9 cellular contexts compared by ENCODE assay signal in the genomic region with DNA sequence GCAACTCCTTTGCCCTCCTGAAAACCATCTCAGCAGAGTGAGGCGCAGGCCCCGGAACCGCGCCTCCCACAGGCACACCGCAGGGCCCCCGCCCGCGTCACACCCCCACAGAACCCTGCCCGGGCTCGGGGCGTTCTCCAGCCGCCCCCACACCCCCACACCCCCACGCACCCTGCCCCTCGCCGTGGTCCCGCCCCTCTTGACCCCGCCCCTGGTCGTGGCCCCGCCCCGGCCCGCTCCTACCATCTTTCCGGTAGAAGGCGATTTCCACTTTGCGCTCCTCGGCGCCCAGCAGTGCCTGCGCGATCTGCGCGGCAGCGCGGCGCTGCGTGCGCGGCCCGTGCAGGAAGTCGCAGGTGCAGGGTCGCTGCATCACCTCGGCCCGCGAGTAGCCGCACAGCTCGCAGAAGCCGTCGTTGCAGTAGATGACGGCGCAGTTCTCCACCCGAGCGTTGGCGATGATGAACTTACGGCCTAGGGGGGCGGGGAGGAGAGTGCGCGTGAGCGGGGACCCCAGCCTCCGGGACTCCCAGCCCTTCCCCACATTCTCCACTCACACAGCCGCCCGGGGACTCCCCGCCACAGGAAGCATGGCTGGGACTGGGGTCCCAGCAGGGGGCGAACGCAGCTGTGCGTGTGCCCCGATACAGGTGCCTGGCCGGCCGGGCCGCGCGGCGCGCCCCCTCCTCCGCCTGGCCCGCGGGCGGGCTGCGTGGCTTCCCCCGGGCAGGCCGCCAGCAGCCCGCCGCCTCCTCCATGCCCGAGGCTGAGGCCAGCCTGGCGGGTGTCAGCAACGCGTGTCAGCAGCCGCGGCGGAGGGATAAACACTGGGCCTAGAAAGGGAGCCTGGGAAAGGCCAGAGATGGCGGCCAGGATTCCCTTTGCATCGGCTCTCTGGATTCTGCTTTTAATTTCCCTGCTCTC. TPM values are rescaled to one million over a fixed set of nuclear protein-coding genes. Genes with fewer than 3 reads are reported as not detected.
A peak's percentile ranks its signal among the peaks of the same experiment; 100 is the strongest.
DNase-seq lines count a peak whose midpoint lies in the region; ATAC-seq, FAIRE-seq and TF ChIP-seq lines count a peak whose summit lies in the region.
"Had no signal": no experiment of that assay in that cellular context is flagged by ENCODE, and none has a peak within 500 bp of the region (broad histone marks: within the 10 kb centered on the region; RNA-seq: fewer than 3 reads in every experiment).

No MANE protein-coding gene starts in this region.

- no peaks in the 10 kb centered on the region for H3K36me3 Mint-ChIP-seq in CD8-positive, alpha-beta memory T cell

- RAD21 ChIA-PET in GM12878 (lab: Charles Lee; ENCODE audit: unreplicated experiment), result interaction anchor here (0.9 kb wide), 1 partner anchor 9 kb away, joined by 3 read pairs; no protein-coding TSS in a partner anchor

- H3K79me2 ChIP-seq in GM12878 (ENCODE audit: control insufficient read depth, insufficient read depth, low read length), result no peaks in the 10 kb centered on the region

- H3K27ac ChIP-seq in CD8-positive, alpha-beta memory T cell (ENCODE audit: low read depth, low read length), result peak overlapping the region; percentile 64
- H3K27ac ChIP-seq in GM12878 (ENCODE audit: control insufficient read depth, insufficient read depth), result no peak overlapping the region

- in situ Hi-C loops in GM12878 (cut with MboI), result no loop called here

- H3K4me1 Mint-ChIP-seq in CD8-positive, alpha-beta memory T cell, result peaks cover 32 to 46% (median 35%) of the 10 kb centered on the region in 3 donors

- TF ChIP-seq POLR2A in GM12878 (IDR thresholded peaks at IDR 0.05; ENCODE audit: low read depth, low read length), result peak; percentile 76

- H3K27ac Mint-ChIP-seq in CD8-positive, alpha-beta memory T cell, result peak overlapping the region; percentile 58 to 96 (median 87)

- H3K9me3 ChIP-seq in CD8-positive, alpha-beta memory T cell (ENCODE audit: low read length), result no peaks in the 10 kb centered on the region
- no peaks in the 10 kb centered on the region for H3K9me3 ChIP-seq in GM12878 (replicated peaks; ENCODE audit: control insufficient read depth, insufficient read depth, low read length)

- no peaks in the 10 kb centered on the region for H3K36me3 ChIP-seq in CD8-positive, alpha-beta memory T cell (ENCODE audit: insufficient read depth, low read length)
- no peaks in the 10 kb centered on the region for H3K36me3 ChIP-seq in GM12878 (ENCODE audit: control insufficient read depth in 2 of 2, insufficient read depth in 2 of 2, low read length in 1 of 2)
- no peaks in the 10 kb centered on the region for H3K36me3 ChIP-seq in kidney epithelial cell (ENCODE audit: control insufficient read depth, insufficient read depth, low read length)

- H2AFZ ChIP-seq in GM12878 (ENCODE audit: control insufficient read depth, low read depth, low read length), result peak overlapping the region; percentile 81

- H3K4me3 ChIP-seq in CD8-positive, alpha-beta memory T cell (ENCODE audit: low read length), result peak overlapping the region; percentile 78
- H3K4me3 ChIP-seq in Jurkat, Clone E6-1 (ENCODE audit: low read length), result peak overlapping the region; percentile 68
- H3K4me3 ChIP-seq in GM12878 (peak overlapping the region; percentile 64), kidney epithelial cell (ENCODE audit: low read depth, low read length) (peak overlapping the region; percentile 40)

- TF ChIP-seq CTCF in GM12878 (IDR thresholded peaks at IDR 0.05 in 2 of 3, conservative IDR thresholded peaks at IDR 0.05 in 1 of 3; ENCODE audit: control insufficient read depth in 2 of 3, extremely low read depth in 1 of 3, insufficient read depth in 1 of 3, low read depth in 3 of 3, low read length in 3 of 3) (peak in 2 of 3 experiments; percentile 36 to 52; a peak in 4 of 6 replicates), kidney epithelial cell (IDR thresholded peaks at IDR 0.05; ENCODE audit: insufficient read depth, low read length, poor library complexity, severe bottlenecking) (peak; percentile 24)

- CTCF ChIA-PET in CD8-positive, alpha-beta memory T cell (lab: Charles Lee), result interaction anchor here (0.7 to 3.6 kb wide), 9 partner anchors 11 to 149 kb away, joined by 3 to 18 read pairs (median 4); partner anchors contain the start of gene ABCB8
- CTCF ChIA-PET in GM12878 (lab: Yijun Ruan, JAX), result interaction anchor here (1.1 to 2.0 kb wide), 2 partner anchors 10 to 138 kb away, joined by 3 to 11 read pairs; no protein-coding TSS in a partner anchor

- peak overlapping the region; percentile 32; the same call in 1 of the 2 replicates for H3K9ac ChIP-seq in GM12878 (ENCODE audit: control insufficient read depth, insufficient read depth, low read length)

- intact Hi-C loops in GM12878 (cut with micrococcal nuclease; ENCODE audit: unreplicated experiment), result no loop called here

- DNase-seq in CD8-positive, alpha-beta memory T cell, result peak; percentile 69 to 86 (median 78)
- peak; percentile 81 for DNase-seq in Jurkat, Clone E6-1 (ENCODE audit: low read depth, low spot score)
- peak; percentile 65 to 86 (median 76) for DNase-seq in T-helper 2 cell
- DNase-seq in GM12878 (ENCODE audit: low read depth, low spot score), result no peak
- no peak for DNase-seq in kidney epithelial cell (ENCODE audit: low read depth)
- DNase-seq in stimulated activated CD4-positive, alpha-beta T cell treated with anti-CD3 and anti-CD28 coated beads, Interleukin-1b, Interleukin-23, amount 100 ng/mL, for 48 hours, result peak; percentile 71

- TF ChIP-seq EP300 in GM12878 (IDR thresholded peaks at IDR 0.05; ENCODE audit: borderline replicate concordance in 1 of 2, control insufficient read depth in 1 of 2, low read depth in 2 of 2, low read length in 2 of 2), result no peak

- no peaks in the 10 kb centered on the region for H4K20me1 ChIP-seq in GM12878 (ENCODE audit: control insufficient read depth, insufficient read depth)

- FAIRE-seq in GM12878 (lab: Jason Lieb, UNC), result no peak
- FAIRE-seq: TTC549 had no signal

- peaks cover 24 to 25% of the 10 kb centered on the region in 2 donors for H3K27me3 Mint-ChIP-seq in CD8-positive, alpha-beta memory T cell

- POLR2A ChIA-PET in CD8-positive, alpha-beta memory T cell (lab: Charles Lee), result interaction anchor here (1.3 kb wide), 1 partner anchor 9 kb away, joined by 7 read pairs; no protein-coding TSS in a partner anchor
- POLR2A ChIA-PET in GM12878 (lab: Charles Lee), result no interaction called here

- H3K4me3 Mint-ChIP-seq in CD8-positive, alpha-beta memory T cell, result peak overlapping the region; percentile 86 to 90 (median 88)

- TF ChIP-seq RAD21 in GM12878 (IDR thresholded peaks at IDR 0.05; ENCODE audit: insufficient read depth, low read depth, low read length), result 0 out of 2 replicates have a peak, but pooled peaks have one; percentile 5

- no TSS peak for BruUV-seq in GM12878 (replicated peaks; lab: Mats Ljungman, UMichigan)

- SMC1A ChIA-PET in GM12878 (lab: Charles Lee; ENCODE audit: uncharacterized antibody, unreplicated experiment), result no interaction called here

- H3K9me3 Mint-ChIP-seq in CD8-positive, alpha-beta memory T cell, result peaks cover 0 to 3% (median 0%) of the 10 kb centered on the region in 5 donors

- H3K4me1 ChIP-seq in CD8-positive, alpha-beta memory T cell (ENCODE audit: insufficient read depth, low read length), result peaks cover 45% of the 10 kb centered on the region
- peaks cover 3% of the 10 kb centered on the region for H3K4me1 ChIP-seq in GM12878 (ENCODE audit: control insufficient read depth, insufficient read depth, low read length)

- peaks cover 21% of the 10 kb centered on the region for H3K27me3 ChIP-seq in CD8-positive, alpha-beta memory T cell (ENCODE audit: insufficient read depth, low read length, poor library complexity, severe bottlenecking)
- H3K27me3 ChIP-seq in GM12878 (replicated peaks in 1 of 2; ENCODE audit: control insufficient read depth in 2 of 2, insufficient read depth in 2 of 2, low read length in 1 of 2) (peaks cover 5 to 7% of the 10 kb centered on the region in 2 experiments), kidney epithelial cell (ENCODE audit: control insufficient read depth, insufficient read depth, low read length) (peaks cover 83% of the 10 kb centered on the region)

- ATAC-seq in GM19455 (IDR thresholded peaks at IDR 0.05; ENCODE audit: unreplicated experiment) (peak; percentile 59), GM12878 (peak; percentile 80), HG02840 (IDR thresholded peaks at IDR 0.05; ENCODE audit: low FRiP score, unreplicated experiment) (no peak)

- WGBS in GM12878 (ENCODE audit: insufficient coverage, insufficient replicate concordance, low lambda C conversion rate, missing lambda C conversion rate), result under 1% methylated on average over 74 of the region's 89 CpGs

- peak overlapping the region; percentile 95 for H3K4me2 ChIP-seq in GM12878 (ENCODE audit: control insufficient read depth, insufficient read depth)

RNA-seq across cellular contexts. Expression of gene KCNH2, which starts 3.4 kb away (rescaled TPM):
- total RNA-seq in CD8-positive, alpha-beta memory T cell, result under 1 TPM; 0.11 to 0.24 TPM
- 0.63 TPM for polyA plus RNA-seq in CD8-positive, alpha-beta memory T cell
- polyA plus RNA-seq in Jurkat, Clone E6-1 (2012; ENCODE audit: insufficient read depth, insufficient read length), result 43.6 TPM
- total RNA-seq in GM12878 (2013; cell fraction: nucleolus; rRNA removed), result 0.29 and 0.37 TPM in 2 replicates
- total RNA-seq in GM12878 (2014; rRNA removed) (not detected in 2 replicates), GM12878 (2014; rRNA removed; fragmentation: Illumina TruSeq; extraction: Trizol) (not detected in 2 replicates), GM12878 (2021) (0.18 and 0.19 TPM in 2 replicates), kidney epithelial cell (2.1 and 4.1 TPM in 2 replicates)
- polyA plus RNA-seq in GM12878 (2011; ENCODE audit: low read depth), result not detected
- polyA plus RNA-seq in GM12878 (2011; rRNA removed) (0.10 and 0.24 TPM in 2 replicates), GM12878 (2014; fragmentation: Illumina TruSeq; extraction: Trizol) (not detected in 2 replicates), GM12878 (2014; fragmentation: Nextera tagmentation; extraction: Ambion mirVana) (under 1 TPM in 1 of 2 experiments, not detected in 1; 0.04 TPM), GM12878 (2014; rRNA removed) (0.03 and 0.15 TPM in 2 replicates), GM12878 (2016; fragmentation: Nextera tagmentation; extraction: Ambion mirVana) (not detected)
- 0.30 and 0.33 TPM in 2 replicates for polyA plus RNA-seq in GM12878 (2011; cell fraction: cytosol; rRNA removed)
- 0.78 and 0.82 TPM in 2 replicates for polyA plus RNA-seq in GM12878 (2011; cell fraction: nucleus; rRNA removed)
- polyA plus RNA-seq in GM12878 (2012), result 0.08 TPM in 2 replicates
- polyA minus RNA-seq in GM12878 (2011; rRNA and poly(A)+ RNA removed), result 0.37 and 0.88 TPM in 2 replicates
- polyA minus RNA-seq in GM12878 (2011; cell fraction: cytosol; rRNA and poly(A)+ RNA removed), result 0.31 and 0.53 TPM in 2 replicates
- polyA minus RNA-seq in GM12878 (2011; cell fraction: nucleus; rRNA and poly(A)+ RNA removed), result 0.12 and 0.19 TPM in 2 replicates

RNA-seq across cellular contexts. Expression of gene NOS3, which starts 16.1 kb away (rescaled TPM):
- 10 to 100 TPM in 1 of 2 experiments, 1 to 10 TPM in 1; 9.9 to 10.6 TPM for total RNA-seq in CD8-positive, alpha-beta memory T cell
- 5.2 TPM for polyA plus RNA-seq in CD8-positive, alpha-beta memory T cell
- polyA plus RNA-seq in Jurkat, Clone E6-1 (2012; ENCODE audit: insufficient read depth, insufficient read length), result 8.5 TPM
- total RNA-seq in GM12878 (2013; cell fraction: nucleolus; rRNA removed), result 3.4 and 7.9 TPM in 2 replicates
- total RNA-seq in GM12878 (2014; rRNA removed) (0.06 and 0.16 TPM in 2 replicates), GM12878 (2014; rRNA removed; fragmentation: Illumina TruSeq; extraction: Trizol) (0.05 and 0.09 TPM in 2 replicates), GM12878 (2021) (0.32 and 0.92 TPM in 2 replicates), kidney epithelial cell (1.0 and 3.1 TPM in 2 replicates)
- polyA plus RNA-seq in GM12878 (2011; ENCODE audit: low read depth), result not detected
- polyA plus RNA-seq in GM12878 (2011; rRNA removed) (0.30 and 0.42 TPM in 2 replicates), GM12878 (2014; fragmentation: Illumina TruSeq; extraction: Trizol) (0.06 TPM in 1 of 2 replicates, not detected in the other), GM12878 (2014; fragmentation: Nextera tagmentation; extraction: Ambion mirVana) (not detected), GM12878 (2014; rRNA removed) (0.33 and 0.56 TPM in 2 replicates), GM12878 (2016; fragmentation: Nextera tagmentation; extraction: Ambion mirVana) (under 1 TPM in 1 of 2 experiments, not detected in 1; 0.70 TPM)
- polyA plus RNA-seq in GM12878 (2011; cell fraction: cytosol; rRNA removed), result 1.1 and 1.4 TPM in 2 replicates
- polyA plus RNA-seq in GM12878 (2011; cell fraction: nucleus; rRNA removed), result 1.9 and 2.4 TPM in 2 replicates
- 0.11 and 0.32 TPM in 2 replicates for polyA plus RNA-seq in GM12878 (2012)
- 1.2 and 2.5 TPM in 2 replicates for polyA minus RNA-seq in GM12878 (2011; rRNA and poly(A)+ RNA removed)
- 1.1 and 1.5 TPM in 2 replicates for polyA minus RNA-seq in GM12878 (2011; cell fraction: cytosol; rRNA and poly(A)+ RNA removed)
- 0.12 and 1.1 TPM in 2 replicates for polyA minus RNA-seq in GM12878 (2011; cell fraction: nucleus; rRNA and poly(A)+ RNA removed)

RNA-seq across cellular contexts. Expression of gene ATG9B, which starts 49.6 kb away (rescaled TPM):
- 1 to 10 TPM; 3.8 to 4.2 TPM for total RNA-seq in CD8-positive, alpha-beta memory T cell
- 15.4 TPM for polyA plus RNA-seq in CD8-positive, alpha-beta memory T cell
- polyA plus RNA-seq in Jurkat, Clone E6-1 (2012; ENCODE audit: insufficient read depth, insufficient read length), result 14.9 TPM
- total RNA-seq in GM12878 (2013; cell fraction: nucleolus; rRNA removed), result 0.22 and 0.67 TPM in 2 replicates
- total RNA-seq in GM12878 (2014; rRNA removed), result 0.05 TPM in 1 of 2 replicates, not detected in the other
- 0.09 TPM in 1 of 2 replicates, not detected in the other for total RNA-seq in GM12878 (2014; rRNA removed; fragmentation: Illumina TruSeq; extraction: Trizol)
- total RNA-seq in GM12878 (2021), result 0.36 and 0.48 TPM in 2 replicates
- polyA plus RNA-seq in GM12878 (2011; ENCODE audit: low read depth), result 0.17 TPM
- polyA plus RNA-seq in GM12878 (2011; rRNA removed), result 0.01 and 0.13 TPM in 2 replicates
- 0.07 and 0.17 TPM in 2 replicates for polyA plus RNA-seq in GM12878 (2011; cell fraction: cytosol; rRNA removed)
- 0.63 and 1.2 TPM in 2 replicates for polyA plus RNA-seq in GM12878 (2011; cell fraction: nucleus; rRNA removed)
- 0.64 and 0.83 TPM in 2 replicates for polyA plus RNA-seq in GM12878 (2012)
- 0.12 TPM in 1 of 2 replicates, not detected in the other for polyA plus RNA-seq in GM12878 (2014; fragmentation: Illumina TruSeq; extraction: Trizol)
- under 1 TPM in 1 of 2 experiments, not detected in 1; 0.04 TPM for polyA plus RNA-seq in GM12878 (2014; fragmentation: Nextera tagmentation; extraction: Ambion mirVana)
- 0.13 and 0.62 TPM in 2 replicates for polyA plus RNA-seq in GM12878 (2014; rRNA removed)
- polyA plus RNA-seq in GM12878 (2016; fragmentation: Nextera tagmentation; extraction: Ambion mirVana), result under 1 TPM; 0.24 to 0.83 TPM
- 0.10 TPM in 1 of 2 replicates, not detected in the other for polyA minus RNA-seq in GM12878 (2011; rRNA and poly(A)+ RNA removed)
- polyA minus RNA-seq in GM12878 (2011; cell fraction: cytosol; rRNA and poly(A)+ RNA removed), result not detected in 2 replicates
- polyA minus RNA-seq in GM12878 (2011; cell fraction: nucleus; rRNA and poly(A)+ RNA removed), result 0.12 TPM in 1 of 2 replicates, not detected in the other
- 0.55 and 2.1 TPM in 2 replicates for total RNA-seq in kidney epithelial cell

RNA-seq across cellular contexts. Expression of gene ABCB8, which starts 53.5 kb away (rescaled TPM):
- total RNA-seq in CD8-positive, alpha-beta memory T cell, result 10 to 100 TPM; 49.2 to 52.3 TPM
- polyA plus RNA-seq in CD8-positive, alpha-beta memory T cell, result 18.4 TPM
- polyA plus RNA-seq in Jurkat, Clone E6-1 (2012; ENCODE audit: insufficient read depth, insufficient read length), result 47.9 TPM
- 46.2 and 58.1 TPM in 2 replicates for total RNA-seq in GM12878 (2013; cell fraction: nucleolus; rRNA removed)
- total RNA-seq in GM12878 (2014; rRNA removed) (26.3 and 27.4 TPM in 2 replicates), GM12878 (2014; rRNA removed; fragmentation: Illumina TruSeq; extraction: Trizol) (9.1 and 10.8 TPM in 2 replicates), GM12878 (2021) (30.6 and 34.7 TPM in 2 replicates), kidney epithelial cell (36.8 and 37.1 TPM in 2 replicates)
- polyA plus RNA-seq in GM12878 (2011; ENCODE audit: low read depth), result 5.0 TPM
- polyA plus RNA-seq in GM12878 (2011; rRNA removed) (3.8 and 9.6 TPM in 2 replicates), GM12878 (2014; fragmentation: Illumina TruSeq; extraction: Trizol) (4.7 and 11.5 TPM in 2 replicates), GM12878 (2014; fragmentation: Nextera tagmentation; extraction: Ambion mirVana) (1 to 10 TPM in 1 of 2 experiments, under 1 TPM in 1; 0.77 to 1.2 TPM), GM12878 (2014; rRNA removed) (24.7 and 27.3 TPM in 2 replicates), GM12878 (2016; fragmentation: Nextera tagmentation; extraction: Ambion mirVana) (10 to 100 TPM; 30.5 to 34.8 TPM)
- polyA plus RNA-seq in GM12878 (2011; cell fraction: cytosol; rRNA removed), result 16.5 and 21.4 TPM in 2 replicates
- polyA plus RNA-seq in GM12878 (2011; cell fraction: nucleus; rRNA removed), result 60.0 and 60.7 TPM in 2 replicates
- polyA plus RNA-seq in GM12878 (2012), result 13.0 and 13.2 TPM in 2 replicates
- 15.9 and 30.2 TPM in 2 replicates for polyA minus RNA-seq in GM12878 (2011; rRNA and poly(A)+ RNA removed)
- polyA minus RNA-seq in GM12878 (2011; cell fraction: cytosol; rRNA and poly(A)+ RNA removed), result 14.3 and 15.0 TPM in 2 replicates
- polyA minus RNA-seq in GM12878 (2011; cell fraction: nucleus; rRNA and poly(A)+ RNA removed), result 16.9 and 33.6 TPM in 2 replicates

Comparison
In these comparisons a context has a peak if more than half of its experiments do, and no peak if none do; other contexts are left out.
1. DNase-seq: peak in CD8-positive, alpha-beta memory T cell (5 of 5), Jurkat, Clone E6-1 (single experiment), T-helper 2 cell (5 of 5) and stimulated activated CD4-positive, alpha-beta T cell treated with anti-CD3 and anti-CD28 coated beads, Interleukin-1b, Interleukin-23, amount 100 ng/mL, for 48 hours (single experiment); none in GM12878 (single experiment) and kidney epithelial cell (single experiment).
2. Peak in every context shown above with its lines, with median percentiles within 50 percentile points of each other: H3K4me3 ChIP-seq.